In the genomic region with DNA sequence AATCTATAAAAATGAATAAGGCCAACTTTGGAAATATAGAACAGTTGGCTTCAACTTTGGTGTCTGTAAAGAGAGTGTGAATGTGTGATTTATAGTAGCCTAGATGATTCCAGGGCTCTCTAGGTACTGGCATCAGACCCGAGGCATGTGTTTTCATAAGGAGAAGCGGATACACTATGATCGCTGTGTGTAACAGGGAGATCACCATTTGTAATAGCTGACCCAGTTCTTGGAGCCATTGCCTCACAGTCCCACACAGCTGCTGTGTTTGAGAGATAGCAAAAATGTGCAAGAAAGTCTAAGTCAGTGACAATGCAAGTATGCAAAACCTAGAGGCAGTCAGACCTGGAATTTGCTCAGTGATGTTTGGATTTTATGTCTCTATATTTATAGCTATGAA, we compare ENCODE assay signal across 14 cellular contexts.
A peak's percentile ranks its signal among the peaks of the same experiment; 100 is the strongest.
DNase-seq lines count a peak whose midpoint lies in the region; ATAC-seq lines count a peak whose summit lies in the region.
"Had no signal": no experiment of that assay in that cellular context is flagged by ENCODE, and none has a peak within 500 bp of the region (broad histone marks: within the 10 kb centered on the region; RNA-seq: fewer than 3 reads in every experiment).

No MANE protein-coding gene starts in this region.

- H3K27ac ChIP-seq in angular gyrus (ENCODE audit: low read depth, low read length) = peak overlapping the region; percentile 10
- H3K27ac ChIP-seq: SJSA1 had no signal

- in situ Hi-C loops in G401 (cut with HindIII; ENCODE audit: low sequenced_read_pairs) = no loop called here

- ATAC-seq in HG03095 (IDR thresholded peaks at IDR 0.05; ENCODE audit: unreplicated experiment) (no peak), HG02588 (IDR thresholded peaks at IDR 0.05; ENCODE audit: unreplicated experiment) (no peak)
- ATAC-seq: K562 had no signal

- peak; percentile 67 for DNase-seq in G401 (ENCODE audit: low spot score)
- peak; percentile 10 for DNase-seq in left kidney (ENCODE audit: low read depth, low spot score)
- DNase-seq in superior temporal gyrus (ENCODE audit: extremely low spot score) = peak; percentile 18
- no peak for DNase-seq in stimulated activated CD8-positive, alpha-beta memory T cell treated with anti-CD3 and anti-CD28 coated beads, Interleukin-4, amount 100 ng/mL, for 48 hours
- DNase-seq: COR-L47, DMS153, MV-4-11, NCI-H1930, NCI-H510A had no signal
